In the genomic region with DNA sequence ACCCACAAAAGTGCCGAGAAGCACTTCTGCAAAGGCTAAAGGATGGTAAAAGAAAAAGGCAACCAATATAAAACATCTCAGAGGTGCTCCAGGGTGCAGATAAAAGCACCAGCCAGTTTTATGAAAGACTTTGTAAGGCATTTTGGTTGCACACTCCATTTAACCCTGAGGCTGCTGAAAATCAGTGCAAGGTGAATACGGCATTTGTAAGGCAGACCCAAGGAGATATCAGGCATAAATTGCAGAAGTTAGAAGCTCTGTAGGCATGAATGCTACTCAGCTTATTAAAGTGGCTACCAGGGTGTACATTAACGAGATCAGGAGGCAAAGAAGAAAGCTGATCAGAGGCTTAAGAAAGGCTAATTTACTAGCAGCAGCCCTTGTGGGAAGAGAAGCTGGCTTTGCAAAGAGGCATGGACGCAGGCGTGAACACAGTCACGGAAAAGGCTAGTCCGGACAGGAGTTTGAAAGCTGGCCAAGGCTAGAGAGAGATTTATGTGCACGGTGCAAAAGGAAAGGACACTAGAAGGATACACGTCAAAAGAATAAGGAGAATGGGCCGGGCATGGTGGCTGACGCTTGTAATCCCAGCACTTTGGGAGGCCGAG, we compare ENCODE assay signal across 8 cellular contexts.
DNase-seq lines count a peak whose midpoint lies in the region; ATAC-seq lines count a peak whose summit lies in the region.

No MANE protein-coding gene starts in this region.

- intact Hi-C loops in left ventricle myocardium superior (cut with micrococcal nuclease): no loop called here

- H3K27me3 Mint-ChIP-seq in activated CD4-positive, alpha-beta memory T cell treated with anti-CD3 and anti-CD28 coated beads, Interleukin-2, amount 10 ng/mL, durations not matched to agents 7 days and 5 days: no peaks in the 10 kb centered on the region

- H3K4me3 Mint-ChIP-seq in activated CD4-positive, alpha-beta memory T cell treated with anti-CD3 and anti-CD28 coated beads, Interleukin-2, amount 10 ng/mL, durations not matched to agents 7 days and 5 days: peak overlapping the region; percentile 60

- H3K4me1 ChIP-seq in skeletal muscle tissue (ENCODE audit: control insufficient read depth in 3 of 3, insufficient read depth in 3 of 3, low read length in 3 of 3): peaks cover 5 to 19% (median 15%) of the 10 kb centered on the region in 3 donors

- H3K9me3 Mint-ChIP-seq in activated CD4-positive, alpha-beta memory T cell treated with anti-CD3 and anti-CD28 coated beads, Interleukin-2, amount 10 ng/mL, durations not matched to agents 7 days and 5 days: peaks cover 15% of the 10 kb centered on the region

- no peaks in the 10 kb centered on the region for H3K36me3 Mint-ChIP-seq in activated CD4-positive, alpha-beta memory T cell treated with anti-CD3 and anti-CD28 coated beads, Interleukin-2, amount 10 ng/mL, durations not matched to agents 7 days and 5 days (ENCODE audit: low read depth)

- POLR2A ChIA-PET in activated CD4-positive, alpha-beta memory T cell treated with anti-CD3 and anti-CD28 coated beads, Interleukin-2, amount 10 ng/mL, durations not matched to agents 7 days and 5 days (lab: Charles Lee): interaction anchor here (1.3 kb wide), 1 partner anchor 99 kb away, joined by 5 read pairs; a partner anchor contains a TSS

- peak overlapping the region; percentile 69 to 81 (median 75) for H3K4me3 ChIP-seq in skeletal muscle tissue (ENCODE audit: low read length in 3 of 3)

- H3K27me3 ChIP-seq in skeletal muscle tissue (ENCODE audit: control insufficient read depth in 3 of 3, insufficient read depth in 3 of 3, low read length in 3 of 3): no peaks in the 10 kb centered on the region

- peaks cover 11% of the 10 kb centered on the region for H3K4me1 Mint-ChIP-seq in activated CD4-positive, alpha-beta memory T cell treated with anti-CD3 and anti-CD28 coated beads, Interleukin-2, amount 10 ng/mL, durations not matched to agents 7 days and 5 days

- H3K9ac ChIP-seq in skeletal muscle tissue (ENCODE audit: low read depth in 1 of 3, low read length in 3 of 3): peak overlapping the region; percentile 24 to 78 (median 77)

- no peaks in the 10 kb centered on the region for H3K9me3 ChIP-seq in skeletal muscle tissue (ENCODE audit: control insufficient read depth in 3 of 3, low read length in 3 of 3)

- CTCF ChIA-PET in activated CD4-positive, alpha-beta memory T cell treated with anti-CD3 and anti-CD28 coated beads, Interleukin-2, amount 10 ng/mL, durations not matched to agents 7 days and 5 days (lab: Charles Lee): no interaction called here

- peak overlapping the region; percentile 34 for H3K27ac ChIP-seq in skeletal muscle tissue (ENCODE audit: low read depth, low read length)

- peak; percentile 8 for DNase-seq in HPDE6-E6E7 (ENCODE audit: extremely low spot score)
- DNase-seq in activated CD4-positive, alpha-beta memory T cell treated with anti-CD3 and anti-CD28 coated beads, Interleukin-2, amount 10 ng/mL, durations not matched to agents 7 days and 5 days: no peak
- DNase-seq in left ventricle myocardium superior: no peak
- DNase-seq in foreskin melanocyte: no peak

- no peaks in the 10 kb centered on the region for H3K36me3 ChIP-seq in skeletal muscle tissue (ENCODE audit: control insufficient read depth in 3 of 3, insufficient read depth in 3 of 3, low read length in 3 of 3)

- H3K27ac Mint-ChIP-seq in activated CD4-positive, alpha-beta memory T cell treated with anti-CD3 and anti-CD28 coated beads, Interleukin-2, amount 10 ng/mL, durations not matched to agents 7 days and 5 days: no peak overlapping the region

- ATAC-seq in left ventricle myocardium superior (peak; percentile 74), GM19467 (IDR thresholded peaks at IDR 0.05; ENCODE audit: unreplicated experiment) (no peak), GM21447 (IDR thresholded peaks at IDR 0.05; ENCODE audit: unreplicated experiment) (no peak), HG02840 (IDR thresholded peaks at IDR 0.05; ENCODE audit: low FRiP score, unreplicated experiment) (no peak)
